ENCODE assay signal across 8 cellular contexts in genomic region chr1:26725904-26726303, GRCh38. TPM values are rescaled to one million over a fixed set of nuclear protein-coding genes. Genes with fewer than 3 reads are reported as not detected.
DNase-seq lines count a peak whose midpoint lies in the region; ATAC-seq and TF ChIP-seq lines count a peak whose summit lies in the region.
"Not testable (repeated sequence)": the region's sequence is repeated elsewhere in the genome, so short reads cannot be mapped to it uniquely, and the experiment has no call there.

No MANE protein-coding gene starts in this region.

- not testable (repeated sequence) for H4K8ac ChIP-seq in mesenchymal stem cell (ENCODE audit: low read length); trophoblast cell (ENCODE audit: low read depth, low read length)

- not testable (repeated sequence) for H3K27me3 Mint-ChIP-seq in activated naive CD8-positive, alpha-beta T cell treated with anti-CD3 and anti-CD28 coated beads, Interleukin-2, amount 50 U/mL, for 24 hours; endodermal cell (ENCODE audit: insufficient read depth)

- H3K14ac ChIP-seq in mesenchymal stem cell (ENCODE audit: low read length in 2 of 2); trophoblast cell (ENCODE audit: low read length): not testable (repeated sequence)

- H3K9ac ChIP-seq in HUES48 (ENCODE audit: low read depth, low read length); endodermal cell (ENCODE audit: extremely low read depth, low read length, poor library complexity, severe bottlenecking); mesenchymal stem cell (ENCODE audit: low read length); trophoblast cell (ENCODE audit: low read length): not testable (repeated sequence)

- H3K9me3 ChIP-seq in HUES48 (ENCODE audit: control insufficient read depth, insufficient read depth, low read length); endodermal cell (ENCODE audit: control insufficient read depth, low read length); mesenchymal stem cell (ENCODE audit: control insufficient read depth, low read length); trophoblast cell (ENCODE audit: insufficient read depth, low read depth, low read length): not testable (repeated sequence)

- H2BK12ac ChIP-seq in mesenchymal stem cell (ENCODE audit: low read length in 2 of 2); trophoblast cell (ENCODE audit: low read length): not testable (repeated sequence)

- DNase-seq in A172 (ENCODE audit: low spot score) (peak; percentile 16), EL (peak; percentile 75), RPMI7951 (ENCODE audit: low read depth) (peak; percentile 55), mesenchymal stem cell (peak; percentile 23), trophoblast cell (peak; percentile 33 to 51)
- DNase-seq in activated naive CD8-positive, alpha-beta T cell treated with anti-CD3 and anti-CD28 coated beads, Interleukin-2, amount 50 U/mL, for 24 hours; endodermal cell: not testable (repeated sequence)

- H3K4me1 ChIP-seq in HUES48 (ENCODE audit: control insufficient read depth, insufficient read depth, low read length): peaks cover 64% of the 10 kb centered on the region
- peaks cover 34% of the 10 kb centered on the region for H3K4me1 ChIP-seq in endodermal cell (ENCODE audit: control insufficient read depth, insufficient read depth, low read length)
- peaks cover 16% of the 10 kb centered on the region for H3K4me1 ChIP-seq in mesenchymal stem cell (ENCODE audit: control insufficient read depth, insufficient read depth, low read depth, low read length)
- peaks cover 10 to 34% of the 10 kb centered on the region in 2 experiments for H3K4me1 ChIP-seq in trophoblast cell (ENCODE audit: control insufficient read depth in 1 of 2, insufficient read depth in 2 of 2, low read length in 2 of 2)

- H3K36me3 Mint-ChIP-seq in activated naive CD8-positive, alpha-beta T cell treated with anti-CD3 and anti-CD28 coated beads, Interleukin-2, amount 50 U/mL, for 24 hours (ENCODE audit: low read depth): peaks cover 20% of the 10 kb centered on the region
- not testable (repeated sequence) for H3K36me3 Mint-ChIP-seq in endodermal cell (ENCODE audit: low read depth)

- H3K18ac ChIP-seq in mesenchymal stem cell (ENCODE audit: low read depth in 1 of 2, low read length in 2 of 2); trophoblast cell (ENCODE audit: low read length): not testable (repeated sequence)

- H4K12ac ChIP-seq in trophoblast cell (ENCODE audit: low read depth, low read length): not testable (repeated sequence)

- not testable (repeated sequence) for H2BK15ac ChIP-seq in mesenchymal stem cell (ENCODE audit: low read depth, poor library complexity, severe bottlenecking)

- H3K36me3 ChIP-seq in HUES48 (ENCODE audit: control insufficient read depth, insufficient read depth, low read length): peaks cover 21% of the 10 kb centered on the region
- peaks cover 21% of the 10 kb centered on the region for H3K36me3 ChIP-seq in endodermal cell (ENCODE audit: control insufficient read depth, insufficient read depth, low read length)
- peaks cover 4 to 19% of the 10 kb centered on the region in 2 experiments for H3K36me3 ChIP-seq in mesenchymal stem cell (ENCODE audit: control insufficient read depth in 1 of 2, insufficient read depth in 2 of 2, low read depth in 1 of 2, low read length in 2 of 2)
- H3K36me3 ChIP-seq in trophoblast cell (ENCODE audit: control insufficient read depth in 1 of 2, insufficient read depth in 2 of 2, low read length in 2 of 2): not testable (repeated sequence)

- ATAC-seq in activated naive CD8-positive, alpha-beta T cell treated with anti-CD3 and anti-CD28 coated beads, Interleukin-2, amount 50 U/mL, for 24 hours: not testable (repeated sequence)

- H3K27ac ChIP-seq in HUES48 (ENCODE audit: low read depth, low read length): peak overlapping the region; percentile 89
- not testable (repeated sequence) for H3K27ac ChIP-seq in endodermal cell (ENCODE audit: low read depth, low read length); mesenchymal stem cell (ENCODE audit: low read length, poor library complexity, severe bottlenecking); trophoblast cell (ENCODE audit: low read depth, low read length)

- H4K91ac ChIP-seq in mesenchymal stem cell (ENCODE audit: low read length); trophoblast cell (ENCODE audit: low read depth, low read length): not testable (repeated sequence)

- H2AK5ac ChIP-seq in mesenchymal stem cell (ENCODE audit: low read length, severe bottlenecking); trophoblast cell (ENCODE audit: low read length): not testable (repeated sequence)

- not testable (repeated sequence) for H3K9me3 Mint-ChIP-seq in activated naive CD8-positive, alpha-beta T cell treated with anti-CD3 and anti-CD28 coated beads, Interleukin-2, amount 50 U/mL, for 24 hours; endodermal cell

- peak overlapping the region; percentile 17 for H3K27ac Mint-ChIP-seq in activated naive CD8-positive, alpha-beta T cell treated with anti-CD3 and anti-CD28 coated beads, Interleukin-2, amount 50 U/mL, for 24 hours
- not testable (repeated sequence) for H3K27ac Mint-ChIP-seq in endodermal cell

- H3K4me1 Mint-ChIP-seq in activated naive CD8-positive, alpha-beta T cell treated with anti-CD3 and anti-CD28 coated beads, Interleukin-2, amount 50 U/mL, for 24 hours: peaks cover 97% of the 10 kb centered on the region
- peaks cover 64% of the 10 kb centered on the region for H3K4me1 Mint-ChIP-seq in endodermal cell

- 93 to 100% methylated on average over 2 to 14 of the region's 14 CpGs for WGBS in endodermal cell (ENCODE audit: insufficient coverage in 1 of 2, insufficient read length in 1 of 2), 2 experiments
- WGBS in mesenchymal stem cell: 86% methylated on average over 14 of the region's 14 CpGs
- no CpG with 5 or more reads among the region's 14 CpGs for WGBS in trophoblast cell (ENCODE audit: extremely low coverage, insufficient coverage, insufficient read length)

- not testable (repeated sequence) for TF ChIP-seq CTCF in endodermal cell (conservative IDR thresholded peaks at IDR 0.05)

- not testable (repeated sequence) for H3K79me1 ChIP-seq in mesenchymal stem cell (replicated peaks; ENCODE audit: low read length, poor library complexity, severe bottlenecking); trophoblast cell (ENCODE audit: low read length)

- not testable (repeated sequence) for H3K23ac ChIP-seq in mesenchymal stem cell (ENCODE audit: low read length in 2 of 2); trophoblast cell (ENCODE audit: low read length)

- H3K4me2 ChIP-seq in mesenchymal stem cell (ENCODE audit: low read length, poor library complexity, severe bottlenecking); trophoblast cell (ENCODE audit: low read length): not testable (repeated sequence)

- not testable (repeated sequence) for H2AFZ ChIP-seq in mesenchymal stem cell (ENCODE audit: low read depth, low read length); trophoblast cell (ENCODE audit: insufficient read depth, low read length, poor library complexity)

- H3K4me3 ChIP-seq in HUES48 (ENCODE audit: low read depth, low read length); endodermal cell (ENCODE audit: low read length); mesenchymal stem cell (ENCODE audit: insufficient read depth in 1 of 2, low read depth in 1 of 2, low read length in 2 of 2); trophoblast cell (ENCODE audit: low read depth, low read length): not testable (repeated sequence)

- H3K4me3 Mint-ChIP-seq in activated naive CD8-positive, alpha-beta T cell treated with anti-CD3 and anti-CD28 coated beads, Interleukin-2, amount 50 U/mL, for 24 hours: not testable (repeated sequence)
- peak overlapping the region; percentile 32 for H3K4me3 Mint-ChIP-seq in endodermal cell

- H2BK120ac ChIP-seq in mesenchymal stem cell (ENCODE audit: low read depth, low read length); trophoblast cell (ENCODE audit: insufficient read depth, low read length, poor library complexity): not testable (repeated sequence)

- not testable (repeated sequence) for H2BK5ac ChIP-seq in mesenchymal stem cell (ENCODE audit: low read depth, low read length, poor library complexity, severe bottlenecking); trophoblast cell (ENCODE audit: low read depth, low read length, poor library complexity)

- not testable (repeated sequence) for H3K27me3 ChIP-seq in HUES48 (ENCODE audit: control insufficient read depth, insufficient read depth, low read length); endodermal cell (ENCODE audit: control insufficient read depth, insufficient read depth, low read length, poor library complexity, severe bottlenecking); mesenchymal stem cell (ENCODE audit: control insufficient read depth in 1 of 2, insufficient read depth in 1 of 2, low read length in 2 of 2); trophoblast cell (ENCODE audit: insufficient read depth, low read length)

- not testable (repeated sequence) for H3K4ac ChIP-seq in mesenchymal stem cell (ENCODE audit: low read depth in 1 of 2, low read length in 2 of 2)
- peak overlapping the region; percentile 78 for H3K4ac ChIP-seq in trophoblast cell (ENCODE audit: low read depth, low read length)

- peaks cover 12% of the 10 kb centered on the region for H3K79me2 ChIP-seq in trophoblast cell (ENCODE audit: control insufficient read depth, insufficient read depth, low read length, poor library complexity)

RNA-seq across cellular contexts. Expression of gene ARID1A, which starts 30.1 kb away (rescaled TPM):
- total RNA-seq in A172 (2014; rRNA removed; shearing (Covaris generic)): 8.3 and 9.8 TPM in 2 replicates
- total RNA-seq in RPMI7951 (2014; rRNA removed; shearing (Covaris generic)): 12.5 and 15.4 TPM in 2 replicates
- total RNA-seq in endodermal cell: 100 to 1,000 TPM; 118 to 128 TPM
- polyA plus RNA-seq in endodermal cell (2013, experiment 1 of 2): 83.1 TPM
- polyA plus RNA-seq in endodermal cell (2013, experiment 2 of 2): 81.4 TPM
- polyA plus RNA-seq in mesenchymal stem cell (2013, experiment 1 of 2): 46.7 TPM
- polyA plus RNA-seq in mesenchymal stem cell (2013, experiment 2 of 2): 43.3 TPM
- 84.0 and 87.9 TPM in 2 replicates for polyA plus RNA-seq in trophoblast cell (2013)
